Comparison of ENCODE assay signal across 22 cellular contexts in genomic region chr6:151916075-151916474, GRCh38.
"Had no signal": no experiment of that assay in that cellular context is flagged by ENCODE, and none has a peak within 500 bp of the region (broad histone marks: within the 10 kb centered on the region; RNA-seq: fewer than 3 reads in every experiment).

No MANE protein-coding gene starts in this region.

- ATAC-seq: left lobe of liver had no signal

- H3K27me3 ChIP-seq: dorsolateral prefrontal cortex, sigmoid colon, transverse colon had no signal

- H3K9me3 ChIP-seq: sigmoid colon, transverse colon had no signal

- DNase-seq: activated CD4-positive, alpha-beta T cell treated with anti-CD3 and anti-CD28 coated beads for 48 hours; activated CD4-positive, CD25-positive, alpha-beta regulatory T cell; activated CD8-positive, alpha-beta memory T cell treated with anti-CD3 and anti-CD28 coated beads for 24 hours; activated CD8-positive, alpha-beta memory T cell treated with anti-CD3 and anti-CD28 coated beads, Interleukin-2, amount 50 U/mL, for 48 hours; activated gamma-delta T cell treated with Interleukin-2 at 50 U/mL for 16 hours; caudate nucleus; dorsolateral prefrontal cortex; endodermal cell; head of caudate nucleus; kidney; midbrain; sigmoid colon; stimulated activated CD4-positive, alpha-beta T cell treated with anti-CD3 and anti-CD28 coated beads, Interleukin-12 subunit alpha, Interleukin-12 subunit beta, amount 100 ng/mL, for 4 hours; stimulated activated CD4-positive, alpha-beta T cell treated with anti-CD3 and anti-CD28 coated beads, Interleukin-1b, Interleukin-23, amount 100 ng/mL, for 48 hours; stimulated activated CD8-positive, alpha-beta memory T cell treated with anti-CD3 and anti-CD28 coated beads, Interleukin-4, amount 100 ng/mL, for 48 hours; stimulated activated naive CD4-positive, alpha-beta T cell; T-helper 1 cell; transverse colon had no signal

- H3K4me1 Mint-ChIP-seq: nephron had no signal

- H3K36me3 Mint-ChIP-seq: activated naive CD8-positive, alpha-beta T cell had no signal

- H3K36me3 ChIP-seq: sigmoid colon, transverse colon had no signal

- H3K27ac ChIP-seq: dorsolateral prefrontal cortex, sigmoid colon, transverse colon had no signal

- H3K27ac Mint-ChIP-seq: activated naive CD8-positive, alpha-beta T cell; endodermal cell; nephron had no signal

- H3K4me1 ChIP-seq: sigmoid colon, transverse colon had no signal

- H3K4me3 ChIP-seq: dorsolateral prefrontal cortex, lung, sigmoid colon, transverse colon had no signal

- H3K4me3 Mint-ChIP-seq: activated naive CD8-positive, alpha-beta T cell; endodermal cell; nephron had no signal
